In genomic region chrX:65300104-65300809, GRCh38 we compare ENCODE assay signal across 24 cellular contexts.
A peak's percentile ranks its signal among the peaks of the same experiment; 100 is the strongest.
DNase-seq lines count a peak whose midpoint lies in the region; ATAC-seq, FAIRE-seq and TF ChIP-seq lines count a peak whose summit lies in the region.
"Had no signal": no experiment of that assay in that cellular context is flagged by ENCODE, and none has a peak within 500 bp of the region (broad histone marks: within the 10 kb centered on the region; RNA-seq: fewer than 3 reads in every experiment).

No MANE protein-coding gene starts in this region.

- peak overlapping the region; percentile 39; the same call in 1 of the 2 replicates for H2BK12ac ChIP-seq in H1 (ENCODE audit: low read depth, low read length)
- no peak overlapping the region for H2BK12ac ChIP-seq in neuronal stem cell (ENCODE audit: low read length)

- H4K8ac ChIP-seq in H1 (ENCODE audit: extremely low read depth, insufficient read depth, low read length) (no peak overlapping the region), neuronal stem cell (ENCODE audit: low read depth, low read length) (no peak overlapping the region)

- H3K23ac ChIP-seq in H1 (ENCODE audit: insufficient read length) (no peak overlapping the region), neuronal stem cell (ENCODE audit: low read depth, low read length, poor library complexity) (no peak overlapping the region)

- TF ChIP-seq EP300 in H1 (IDR thresholded peaks at IDR 0.05; ENCODE audit: borderline replicate concordance in 1 of 2, low read depth in 2 of 2, low read length in 2 of 2), result no peak

- H4K91ac ChIP-seq in H1 (replicated peaks; ENCODE audit: insufficient read length, low read length) (no peak overlapping the region), neuronal stem cell (ENCODE audit: low read depth, low read length, poor library complexity) (no peak overlapping the region)

- H3K27ac ChIP-seq in HUES48 (ENCODE audit: low read depth, low read length) (peak overlapping the region; percentile 80), H1 (ENCODE audit: low read depth, low read length) (no peak overlapping the region; the same call in 1 of the 2 replicates), neuronal stem cell (replicated peaks; ENCODE audit: low read length) (no peak overlapping the region)
- H3K27ac ChIP-seq: body of pancreas, GM23248, PC-9, thyroid gland had no signal

- H3K56ac ChIP-seq in H1 (replicated peaks; ENCODE audit: insufficient read length, low read depth, low read length), result no peak overlapping the region

- H3K36me3 ChIP-seq in HUES48 (ENCODE audit: control insufficient read depth, insufficient read depth, low read length), result no peaks in the 10 kb centered on the region
- H3K36me3 ChIP-seq in NT2/D1 (ENCODE audit: insufficient read depth, insufficient read length, low read length), result no peaks in the 10 kb centered on the region
- no peaks in the 10 kb centered on the region for H3K36me3 ChIP-seq in H1 (ENCODE audit: control insufficient read depth in 2 of 4, insufficient read depth in 4 of 4, low read length in 3 of 4)
- H3K36me3 ChIP-seq in neuronal stem cell (replicated peaks in 1 of 2; ENCODE audit: control insufficient read depth in 2 of 2, insufficient read depth in 2 of 2, low read length in 2 of 2), result no peaks in the 10 kb centered on the region
- H3K36me3 ChIP-seq: thyroid gland had no signal

- FAIRE-seq in H1 (lab: Jason Lieb, UNC) (peak; percentile 74), urothelium cell line (lab: Jason Lieb, UNC) (no peak)
- FAIRE-seq: G401.6 had no signal

- H2AFZ ChIP-seq in H1 (ENCODE audit: low read length) (no peak overlapping the region), neuronal stem cell (ENCODE audit: low read length) (peak overlapping the region; percentile 29)
- H2AFZ ChIP-seq: GM23248, PC-9 had no signal

- peaks cover 64% of the 10 kb centered on the region for H3K9me3 ChIP-seq in HUES48 (ENCODE audit: control insufficient read depth, insufficient read depth, low read length)
- 0 out of 2 replicates have a peak, but pooled peaks cover 4% of the 10 kb centered on the region for H3K9me3 ChIP-seq in NT2/D1 (ENCODE audit: insufficient read depth, low read length)
- H3K9me3 ChIP-seq in H1 (ENCODE audit: insufficient read depth in 2 of 2, low read depth in 1 of 2, low read length in 1 of 2), result no peaks in the 10 kb centered on the region
- H3K9me3 ChIP-seq in neuronal stem cell (replicated peaks in 1 of 2; ENCODE audit: control insufficient read depth in 2 of 2, insufficient read depth in 1 of 2, low read depth in 1 of 2, low read length in 2 of 2), result no peaks in the 10 kb centered on the region
- H3K9me3 ChIP-seq: body of pancreas, thyroid gland had no signal

- H3K9ac ChIP-seq in HUES48 (ENCODE audit: low read depth, low read length), result 0 out of 2 replicates have a peak overlapping the region, but pooled peaks have one; percentile 3
- no peak overlapping the region for H3K9ac ChIP-seq in NT2/D1 (ENCODE audit: insufficient read length, low read depth)
- H3K9ac ChIP-seq in H1 (replicated peaks in 1 of 4; ENCODE audit: extremely low read depth in 1 of 4, low read depth in 3 of 4, low read length in 3 of 4), result no peak overlapping the region
- H3K9ac ChIP-seq in neuronal stem cell (ENCODE audit: low read depth, low read length, poor library complexity), result no peak overlapping the region
- H3K9ac ChIP-seq: GM23248 had no signal

- H3K27me3 ChIP-seq in HUES48 (ENCODE audit: control insufficient read depth, insufficient read depth, low read length) (no peaks in the 10 kb centered on the region), NT2/D1 (ENCODE audit: insufficient read depth, insufficient read length) (no peaks in the 10 kb centered on the region), H1 (replicated peaks in 1 of 4; ENCODE audit: control insufficient read depth in 3 of 4, extremely low read depth in 1 of 4, insufficient read depth in 3 of 4, low read length in 3 of 4) (no peaks in the 10 kb centered on the region), neuronal stem cell (ENCODE audit: control insufficient read depth in 3 of 3, insufficient read depth in 3 of 3, low read depth in 1 of 3, low read length in 3 of 3) (no peaks in the 10 kb centered on the region)
- H3K27me3 ChIP-seq: body of pancreas, thyroid gland had no signal

- H3K4me1 ChIP-seq in HUES48 (ENCODE audit: control insufficient read depth, insufficient read depth, low read length), result 0 out of 2 replicates have a peak, but pooled peaks cover 3% of the 10 kb centered on the region
- no peaks in the 10 kb centered on the region for H3K4me1 ChIP-seq in NT2/D1 (ENCODE audit: insufficient read depth, insufficient read length)
- H3K4me1 ChIP-seq in H1 (replicated peaks in 1 of 4; ENCODE audit: control insufficient read depth in 3 of 4, insufficient read depth in 4 of 4, low read length in 3 of 4), result no peaks in the 10 kb centered on the region
- no peaks in the 10 kb centered on the region for H3K4me1 ChIP-seq in neuronal stem cell (ENCODE audit: control insufficient read depth in 2 of 2, insufficient read depth in 1 of 2, low read depth in 1 of 2, low read length in 2 of 2)
- H3K4me1 ChIP-seq: body of pancreas, thyroid gland had no signal

- H3K4ac ChIP-seq in H1 (replicated peaks; ENCODE audit: insufficient read length, low read depth, low read length), result no peak overlapping the region
- H3K4ac ChIP-seq in neuronal stem cell (ENCODE audit: low read length), result no peak overlapping the region

- 54% methylated on average over 6 of the region's 7 CpGs; no CpG with 5 or more reads in 1 of the 2 experiments for WGBS in H1 (ENCODE audit: extremely low coverage in 1 of 2, insufficient coverage in 1 of 2, insufficient read length in 1 of 2, insufficient replicate concordance in 2 of 2, low coverage in 1 of 2, low lambda C conversion rate in 2 of 2, missing lambda C conversion rate in 1 of 2), 2 experiments
- WGBS in neuronal stem cell (ENCODE audit: extremely low coverage in 2 of 2, insufficient read length in 2 of 2, insufficient replicate concordance in 1 of 2), 2 donors, result no CpG with 5 or more reads among the region's 7 CpGs

- H2BK15ac ChIP-seq in H1 (ENCODE audit: low read length) (no peak overlapping the region), neuronal stem cell (ENCODE audit: low read length) (no peak overlapping the region)

- H3K14ac ChIP-seq in H1 (ENCODE audit: insufficient read length) (no peak overlapping the region), neuronal stem cell (ENCODE audit: low read length) (no peak overlapping the region)

- POLR2A ChIA-PET in H1 (lab: Charles Lee; ENCODE audit: partially characterized antibody), result no interaction called here

- no peaks in the 10 kb centered on the region for H3K79me2 ChIP-seq in H1 (ENCODE audit: control insufficient read depth in 1 of 2, insufficient read depth in 2 of 2, low read length in 2 of 2)

- peak overlapping the region in 1 of 2 experiments; percentile 59; a peak in 3 of 4 replicates for H3K4me2 ChIP-seq in H1 (ENCODE audit: insufficient read depth in 1 of 2, low read depth in 2 of 2, low read length in 2 of 2)
- H3K4me2 ChIP-seq in neuronal stem cell (ENCODE audit: insufficient read depth, low read length, poor library complexity, severe bottlenecking), result no peak overlapping the region
- H3K4me2 ChIP-seq: PC-9 had no signal

- TF ChIP-seq POLR2A in H1 (IDR thresholded peaks at IDR 0.05; ENCODE audit: control extremely low read depth in 1 of 2, low read depth in 2 of 2, low read length in 2 of 2), result no peak

- no peak overlapping the region for H2BK20ac ChIP-seq in H1 (ENCODE audit: low read length)

- CTCF ChIA-PET in H1 (lab: Charles Lee; ENCODE audit: partially characterized antibody), result interaction anchor here (0.9 to 1.0 kb wide), 2 partner anchors 19 to 386 kb away, joined by 3 to 4 read pairs; no protein-coding TSS in a partner anchor

- no peak for ATAC-seq in GM18868 (IDR thresholded peaks at IDR 0.05; ENCODE audit: unreplicated experiment)
- ATAC-seq: activated CD8-positive, alpha-beta T cell treated with anti-CD3 and anti-CD28 coated beads, Interleukin-2, amount 10 ng/mL, durations not matched to agents 7 days and 5 days; activated naive CD8-positive, alpha-beta T cell treated with anti-CD3 and anti-CD28 coated beads, Interleukin-2, amount 50 U/mL, for 24 hours; body of pancreas; sciatic nerve; stimulated activated naive CD8-positive, alpha-beta T cell treated with anti-CD3 and anti-CD28 coated beads, Interleukin-15, Interleukin-2, amounts not matched to agents 100 U/mL and 50 U/mL, for 24 hours had no signal

- DNase-seq in NT2/D1 (ENCODE audit: low read depth, low spot score) (peak; percentile 69), H1 (ENCODE audit: low read depth in 1 of 2, low spot score in 2 of 2) (peak; percentile 21 to 47), neuronal stem cell (ENCODE audit: low spot score) (no peak), urothelium cell line (ENCODE audit: low spot score) (no peak)
- no peak for DNase-seq in stimulated activated CD4-positive, alpha-beta T cell treated with anti-CD3 and anti-CD28 coated beads, Interleukin-2, amount 100 ng/mL, for 48 hours
- DNase-seq: activated CD8-positive, alpha-beta T cell treated with anti-CD3 and anti-CD28 coated beads, Interleukin-2, amount 10 ng/mL, durations not matched to agents 7 days and 5 days; activated gamma-delta T cell; activated naive CD8-positive, alpha-beta T cell treated with anti-CD3 and anti-CD28 coated beads, Interleukin-2, amount 50 U/mL, for 24 hours; body of pancreas; effector CD4-positive, alpha-beta T cell; erythroblast; GM23248; Kasumi-1; kidney glomerular epithelial cell; NCI-H1092; PC-9; SHP77; stimulated activated naive CD8-positive, alpha-beta T cell treated with anti-CD3 and anti-CD28 coated beads, Interleukin-15, Interleukin-2, amounts not matched to agents 100 U/mL and 50 U/mL, for 24 hours; thyroid gland had no signal

- H3K79me1 ChIP-seq in H1 (ENCODE audit: low read depth, low read length) (no peaks in the 10 kb centered on the region), neuronal stem cell (ENCODE audit: low read depth, low read length) (no peaks in the 10 kb centered on the region)

- H4K20me1 ChIP-seq in H1 (replicated peaks in 1 of 2; ENCODE audit: control insufficient read depth in 1 of 2, insufficient read depth in 2 of 2, low read length in 2 of 2), result no peaks in the 10 kb centered on the region

- peak; percentile 43 to 45 for TF ChIP-seq RAD21 in H1 (IDR thresholded peaks at IDR 0.05 in 1 of 2, conservative IDR thresholded peaks at IDR 0.05 in 1 of 2; ENCODE audit: low read depth in 2 of 2, low read length in 2 of 2)

- no peak overlapping the region for H4K5ac ChIP-seq in H1 (ENCODE audit: insufficient read length, low read depth, low read length)

- H2AK5ac ChIP-seq in H1 (ENCODE audit: low read depth, low read length) (no peak overlapping the region), neuronal stem cell (ENCODE audit: low read depth, low read length) (no peak overlapping the region)

- H3K18ac ChIP-seq in H1 (ENCODE audit: extremely low read depth, low read length) (no peak overlapping the region; the same call in 1 of the 2 replicates), neuronal stem cell (ENCODE audit: low read length) (no peak overlapping the region)

- H2BK5ac ChIP-seq in H1 (ENCODE audit: low read depth, low read length) (peak overlapping the region; percentile 87; the same call in 1 of the 2 replicates), neuronal stem cell (ENCODE audit: low read length) (no peak overlapping the region)

- no peaks in the 10 kb centered on the region for H3K23me2 ChIP-seq in H1 (ENCODE audit: low read depth, low read length)

- peak in 2 of 3 experiments; percentile 9 to 27; a peak in 2 of 4 replicates for TF ChIP-seq CTCF in H1 (IDR thresholded peaks at IDR 0.05; ENCODE audit: control extremely low read depth in 1 of 3, insufficient read depth in 1 of 3, low read depth in 1 of 3, low read length in 3 of 3)

- no peak overlapping the region for H2BK120ac ChIP-seq in H1 (replicated peaks; ENCODE audit: low read depth, low read length)
- H2BK120ac ChIP-seq in neuronal stem cell (ENCODE audit: low read depth, low read length), result no peak overlapping the region

- peak overlapping the region; percentile 8 for H3K4me3 ChIP-seq in HUES48 (ENCODE audit: low read depth, low read length)
- H3K4me3 ChIP-seq in NT2/D1 (ENCODE audit: insufficient read length, low read depth), result no peak overlapping the region
- peak overlapping the region in 1 of 4 experiments; percentile 12; a peak in 1 of 8 replicates for H3K4me3 ChIP-seq in H1 (ENCODE audit: extremely low read depth in 1 of 4, insufficient read depth in 2 of 4, low read depth in 3 of 4, low read length in 4 of 4)
- no peak overlapping the region for H3K4me3 ChIP-seq in neuronal stem cell (ENCODE audit: low read length in 2 of 2)
- H3K4me3 ChIP-seq: body of pancreas, GM23248, lung, PC-9, thyroid gland had no signal

Comparison
In these comparisons a context has a peak if more than half of its experiments do, and no peak if none do; other contexts are left out.
1. DNase-seq: peak in NT2/D1 (single experiment) and H1 (2 of 2); none in neuronal stem cell (single experiment), urothelium cell line (single experiment) and stimulated activated CD4-positive, alpha-beta T cell treated with anti-CD3 and anti-CD28 coated beads, Interleukin-2, amount 100 ng/mL, for 48 hours (0 of 2).